Comparison of ENCODE assay signal across 9 cellular contexts in the genomic region with DNA sequence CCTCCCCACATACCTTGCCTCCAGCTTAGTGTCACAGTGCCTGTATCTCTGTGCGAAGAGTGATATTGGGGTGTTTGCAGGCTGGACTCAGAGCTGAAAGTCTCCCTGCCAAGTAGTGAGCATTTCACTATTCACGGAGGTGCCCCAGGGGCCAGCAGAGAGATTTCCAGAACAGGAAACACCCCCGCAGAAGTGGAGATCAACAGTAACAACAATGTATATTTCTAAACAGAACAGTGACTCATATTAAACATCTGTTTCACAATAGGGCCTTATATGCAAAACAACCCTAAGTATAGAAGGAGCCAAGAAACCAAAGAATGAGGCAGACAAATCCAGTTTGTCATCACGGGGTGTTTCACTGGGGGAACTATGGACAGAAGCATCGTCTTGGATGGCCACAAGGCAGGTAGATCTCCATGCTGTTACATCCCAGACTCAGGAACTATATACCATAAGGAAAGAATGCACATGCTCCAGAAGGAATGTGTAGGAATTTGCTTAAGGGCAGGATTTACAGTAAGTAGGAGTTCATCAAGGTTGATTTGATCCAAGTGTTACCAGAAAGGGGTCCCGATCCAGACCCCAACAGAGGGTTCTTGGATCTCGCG. TPM values are rescaled to one million over a fixed set of nuclear protein-coding genes. Genes with fewer than 3 reads are reported as not detected.
A peak's percentile ranks its signal among the peaks of the same experiment; 100 is the strongest.
DNase-seq lines count a peak whose midpoint lies in the region; ATAC-seq and TF ChIP-seq lines count a peak whose summit lies in the region.
"Had no signal": no experiment of that assay in that cellular context is flagged by ENCODE, and none has a peak within 500 bp of the region (broad histone marks: within the 10 kb centered on the region; RNA-seq: fewer than 3 reads in every experiment).

No MANE protein-coding gene starts in this region.

- H3K4me3 Mint-ChIP-seq in HFFc6 (peak overlapping the region; percentile 70), osteocyte (ENCODE audit: unreplicated experiment) (no peak overlapping the region)

- TF ChIP-seq CTCF in HFFc6 (IDR thresholded peaks at IDR 0.05) = no peak
- TF ChIP-seq CTCF in osteocyte (IDR thresholded peaks at IDR 0.05) = no peak

- ATAC-seq in GM18517 (IDR thresholded peaks at IDR 0.05; ENCODE audit: unreplicated experiment) = peak; percentile 96

- H3K27ac Mint-ChIP-seq in HFFc6 (peak overlapping the region; percentile 71), osteocyte (ENCODE audit: unreplicated experiment) (peak overlapping the region; percentile 56)

- CTCF ChIA-PET in HEK293T (lab: Yijun Ruan, JAX) = no interaction called here

- H3K4me1 Mint-ChIP-seq in HFFc6 (ENCODE audit: low read depth) (peaks cover 18% of the 10 kb centered on the region), osteocyte (ENCODE audit: unreplicated experiment) (peaks cover 11% of the 10 kb centered on the region)

- H3K9me3 Mint-ChIP-seq in HFFc6 = no peaks in the 10 kb centered on the region
- H3K9me3 Mint-ChIP-seq in osteocyte (ENCODE audit: unreplicated experiment) = no peaks in the 10 kb centered on the region

- peaks cover 14% of the 10 kb centered on the region for H3K27me3 Mint-ChIP-seq in HFFc6 (ENCODE audit: insufficient read depth)
- peaks cover 8% of the 10 kb centered on the region for H3K27me3 Mint-ChIP-seq in osteocyte (ENCODE audit: unreplicated experiment)

- H3K36me3 Mint-ChIP-seq in HFFc6 (ENCODE audit: low read depth) = no peaks in the 10 kb centered on the region
- H3K36me3 Mint-ChIP-seq in osteocyte (ENCODE audit: unreplicated experiment) = no peaks in the 10 kb centered on the region

- POLR2A ChIA-PET in HEK293T (lab: Yijun Ruan, JAX) = no interaction called here

- DNase-seq in HFFc6 = peak; percentile 83
- peak; percentile 99 for DNase-seq in NOMO-1 treated with DMSO at 0.1 percent for 48 hours (lab: John Stamatoyannopoulos, UW; ENCODE audit: unreplicated experiment)
- peak; percentile 48 for DNase-seq in brain pericyte (ENCODE audit: low read depth, low spot score)
- no peak for DNase-seq in osteocyte (ENCODE audit: extremely low spot score, unreplicated experiment)
- DNase-seq in NCI-H748 treated with DMSO at 0.1 percent for 48 hours (lab: John Stamatoyannopoulos, UW) = no peak
- DNase-seq in OCI-M2 (lab: John Stamatoyannopoulos, UW; ENCODE audit: unreplicated experiment) = no peak
- no peak for DNase-seq in HEK293T (ENCODE audit: extremely low spot score)

TF ChIP-seq in HEK293T, 16 proteins besides CTCF, POLR2A, EP300 and RAD21:
- TF ChIP-seq ZNF384 (IDR thresholded peaks at IDR 0.05) (no peak), FOXK2 (IDR thresholded peaks at IDR 0.05) (no peak), NFRKB (IDR thresholded peaks at IDR 0.05) (no peak), FOXA1 (IDR thresholded peaks at IDR 0.05) (no peak), SP1 (IDR thresholded peaks at IDR 0.05) (no peak), HDGF (IDR thresholded peaks at IDR 0.05; ENCODE audit: borderline replicate concordance) (no peak), ELF4 (IDR thresholded peaks at IDR 0.05) (no peak), L3MBTL2 (conservative IDR thresholded peaks at IDR 0.05) (no peak), LEF1 (IDR thresholded peaks at IDR 0.05; ENCODE audit: borderline replicate concordance) (no peak), SUZ12 (IDR thresholded peaks at IDR 0.05) (no peak), ARNT (IDR thresholded peaks at IDR 0.05) (no peak)
- TF ChIP-seq, protein P1, sequence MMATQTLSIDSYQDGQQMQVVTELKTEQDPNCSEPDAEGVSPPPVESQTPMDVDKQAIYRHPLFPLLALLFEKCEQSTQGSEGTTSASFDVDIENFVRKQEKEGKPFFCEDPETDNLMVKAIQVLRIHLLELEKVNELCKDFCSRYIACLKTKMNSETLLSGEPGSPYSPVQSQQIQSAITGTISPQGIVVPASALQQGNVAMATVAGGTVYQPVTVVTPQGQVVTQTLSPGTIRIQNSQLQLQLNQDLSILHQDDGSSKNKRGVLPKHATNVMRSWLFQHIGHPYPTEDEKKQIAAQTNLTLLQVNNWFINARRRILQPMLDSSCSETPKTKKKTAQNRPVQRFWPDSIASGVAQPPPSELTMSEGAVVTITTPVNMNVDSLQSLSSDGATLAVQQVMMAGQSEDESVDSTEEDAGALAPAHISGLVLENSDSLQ (IDR thresholded peaks at IDR 0.05) = no peak

RNA-seq across cellular contexts. Expression of a gene that starts 29.3 kb away (rescaled TPM):
- total RNA-seq in HFFc6 (2021; fragmentation: NEBNext Ultra II Directional; extraction: Animal tissue kit (Norgen Biotek cat#: 25700)) = not detected
- total RNA-seq in osteocyte = not detected in 2 replicates
- total RNA-seq: temporal lobe had no signal

RNA-seq across cellular contexts. Expression of a gene that starts 35.9 kb away (rescaled TPM):
- total RNA-seq in HFFc6 (2021; fragmentation: NEBNext Ultra II Directional; extraction: Animal tissue kit (Norgen Biotek cat#: 25700)) = 10 to 100 TPM; 44.1 to 57.3 (median 47.3) TPM
- 44.8 and 50.7 TPM in 2 replicates for total RNA-seq in osteocyte

Comparison
In these comparisons a context has a peak if more than half of its experiments do, and no peak if none do; other contexts are left out.
1. DNase-seq: peak in HFFc6 (single experiment), NOMO-1 treated with DMSO at 0.1 percent for 48 hours (single experiment) and brain pericyte (single experiment); none in osteocyte (single experiment), NCI-H748 treated with DMSO at 0.1 percent for 48 hours (single experiment), OCI-M2 (single experiment) and HEK293T (single experiment).